29 cellular contexts compared by ENCODE assay signal in the genomic region with DNA sequence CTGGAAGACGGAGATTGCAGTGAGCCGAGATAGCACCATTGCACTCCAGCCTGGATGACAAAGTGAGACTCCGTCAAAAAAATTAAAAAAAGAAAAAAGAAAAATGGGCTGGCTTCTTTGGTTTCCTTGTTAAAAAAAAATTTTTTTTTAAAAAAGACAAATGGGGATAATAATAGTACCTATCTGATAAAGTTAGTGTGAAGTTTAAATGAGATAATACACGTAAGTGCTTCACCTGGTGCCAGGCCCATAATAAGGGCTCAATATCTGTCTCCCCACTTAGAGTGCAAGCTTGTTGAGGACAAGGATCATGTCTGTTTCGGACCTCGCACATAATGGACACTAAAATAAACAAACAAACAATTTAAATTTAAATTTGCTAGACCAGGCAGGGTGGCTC. TPM values are rescaled to one million over a fixed set of nuclear protein-coding genes. Genes with fewer than 3 reads are reported as not detected.
"Had no signal": no experiment of that assay in that cellular context is flagged by ENCODE, and none has a peak within 500 bp of the region (broad histone marks: within the 10 kb centered on the region; RNA-seq: fewer than 3 reads in every experiment).

No MANE protein-coding gene starts in this region.

- H3K36me3 ChIP-seq: stomach, suprapubic skin, thoracic aorta, thyroid gland, tibial artery, tibial nerve, transverse colon, upper lobe of left lung, upper lobe of right lung, uterus, vagina had no signal

- H3K27ac ChIP-seq: stomach, suprapubic skin, testis, thoracic aorta, thyroid gland, tibial artery, tibial nerve, transverse colon, upper lobe of left lung, upper lobe of right lung, uterus, vagina had no signal

- H3K36me3 Mint-ChIP-seq: stimulated activated effector memory CD8-positive, alpha-beta T cell treated with anti-CD3 and anti-CD28 coated beads, Interleukin-12 subunit alpha, Interleukin-12 subunit beta, amount 100 ng/mL, for 72 hours; stimulated activated memory B cell treated with anti-CD40 and anti-IgM and Interleukin-4, amounts not matched to agents 10 μg/mL and 1 μg/mL and 100 μg/mL, for 72 hours; stimulated activated naive B cell treated with anti-CD40 and anti-IgM and Interleukin-4, amounts not matched to agents 10 μg/mL and 1 μg/mL and 100 μg/mL, for 72 hours; type B pancreatic cell had no signal

- H3K9me3 Mint-ChIP-seq: stimulated activated effector memory CD8-positive, alpha-beta T cell treated with anti-CD3 and anti-CD28 coated beads, Interleukin-12 subunit alpha, Interleukin-12 subunit beta, amount 100 ng/mL, for 72 hours; stimulated activated memory B cell treated with anti-CD40 and anti-IgM and Interleukin-4, amounts not matched to agents 10 μg/mL and 1 μg/mL and 100 μg/mL, for 72 hours; stimulated activated naive B cell treated with anti-CD40 and anti-IgM and Interleukin-4, amounts not matched to agents 10 μg/mL and 1 μg/mL and 100 μg/mL, for 72 hours; stimulated activated naive CD8-positive, alpha-beta T cell treated with anti-CD3 and anti-CD28 coated beads, Interleukin-15, amount 100 ng/mL, for 72 hours; stimulated activated naive CD8-positive, alpha-beta T cell treated with anti-CD3 and anti-CD28 coated beads, Interleukin-15, Interleukin-2, amounts not matched to agents 100 ng/mL and 50 ng/mL, for 24 hours; type B pancreatic cell had no signal

- H3K4me3 Mint-ChIP-seq: stimulated activated effector memory CD8-positive, alpha-beta T cell treated with anti-CD3 and anti-CD28 coated beads, Interleukin-12 subunit alpha, Interleukin-12 subunit beta, amount 100 ng/mL, for 72 hours; stimulated activated memory B cell treated with anti-CD40 and anti-IgM and Interleukin-4, amounts not matched to agents 10 μg/mL and 1 μg/mL and 100 μg/mL, for 72 hours; stimulated activated naive B cell treated with anti-CD40 and anti-IgM and Interleukin-4, amounts not matched to agents 10 μg/mL and 1 μg/mL and 100 μg/mL, for 72 hours; stimulated activated naive CD8-positive, alpha-beta T cell treated with anti-CD3 and anti-CD28 coated beads, Interleukin-15, amount 100 ng/mL, for 72 hours; stimulated activated naive CD8-positive, alpha-beta T cell treated with anti-CD3 and anti-CD28 coated beads, Interleukin-15, Interleukin-2, amounts not matched to agents 100 ng/mL and 50 ng/mL, for 24 hours; type B pancreatic cell had no signal

- H3K27me3 ChIP-seq: stomach, suprapubic skin, testis, thyroid gland, tibial artery, transverse colon, upper lobe of left lung, upper lobe of right lung, uterus, vagina had no signal

- DNase-seq: stimulated activated CD4-positive, alpha-beta T cell treated with anti-CD3 and anti-CD28 coated beads, Interleukin-2, amount 100 ng/mL, for 48 hours; stimulated activated CD4-positive, alpha-beta T cell treated with anti-CD3 and anti-CD28 coated beads, Interleukin-4, amount 100 ng/mL, for 1 hour; stimulated activated CD4-positive, alpha-beta T cell treated with anti-CD3 and anti-CD28 coated beads, Interleukin-4, amount 100 ng/mL, for 24 hours; stimulated activated CD4-positive, alpha-beta T cell treated with anti-CD3 and anti-CD28 coated beads, Interleukin-4, amount 100 ng/mL, for 4 hours; stimulated activated CD8-positive, alpha-beta memory T cell treated with anti-CD3 and anti-CD28 coated beads, Interleukin-4, amount 100 ng/mL, for 48 hours; stimulated activated naive B cell treated with anti-CD40 and anti-IgM and Interleukin-4, amounts not matched to agents 10 μg/mL and 1 μg/mL and 100 μg/mL, for 72 hours; stimulated activated naive CD4-positive, alpha-beta T cell; stimulated activated naive CD4-positive, alpha-beta T cell treated with Interleukin-2 at 50 U/mL for 16 hours; stimulated activated naive CD8-positive, alpha-beta T cell treated with anti-CD3 and anti-CD28 coated beads, Interleukin-15, amount 100 ng/mL, for 72 hours; stimulated activated naive CD8-positive, alpha-beta T cell treated with anti-CD3 and anti-CD28 coated beads, Interleukin-15, Interleukin-2, amounts not matched to agents 100 U/mL and 50 U/mL, for 24 hours; stomach; substantia nigra; testis; thyroid gland; tibial artery; transverse colon; trophoblast cell; upper lobe of left lung; upper lobe of right lung; uterus had no signal

- H3K4me3 ChIP-seq: stomach, suprapubic skin, testis, thoracic aorta, thyroid gland, tibial artery, tibial nerve, transverse colon, upper lobe of left lung, upper lobe of right lung, uterus, vagina had no signal

- H3K27me3 Mint-ChIP-seq: stimulated activated naive B cell treated with anti-CD40 and anti-IgM and Interleukin-4, amounts not matched to agents 10 μg/mL and 1 μg/mL and 100 μg/mL, for 72 hours had no signal

- H3K27ac Mint-ChIP-seq: stimulated activated effector memory CD8-positive, alpha-beta T cell treated with anti-CD3 and anti-CD28 coated beads, Interleukin-12 subunit alpha, Interleukin-12 subunit beta, amount 100 ng/mL, for 72 hours; stimulated activated memory B cell treated with anti-CD40 and anti-IgM and Interleukin-4, amounts not matched to agents 10 μg/mL and 1 μg/mL and 100 μg/mL, for 72 hours; stimulated activated naive B cell treated with anti-CD40 and anti-IgM and Interleukin-4, amounts not matched to agents 10 μg/mL and 1 μg/mL and 100 μg/mL, for 72 hours; stimulated activated naive CD8-positive, alpha-beta T cell treated with anti-CD3 and anti-CD28 coated beads, Interleukin-15, amount 100 ng/mL, for 72 hours; stimulated activated naive CD8-positive, alpha-beta T cell treated with anti-CD3 and anti-CD28 coated beads, Interleukin-15, Interleukin-2, amounts not matched to agents 100 ng/mL and 50 ng/mL, for 24 hours; type B pancreatic cell had no signal

- H3K4me1 ChIP-seq: stomach, suprapubic skin, testis, thyroid gland, tibial artery, tibial nerve, upper lobe of left lung, upper lobe of right lung, uterus, vagina had no signal

- H3K9me3 ChIP-seq: stomach, suprapubic skin, testis, thoracic aorta, thyroid gland, tibial artery, tibial nerve, transverse colon, upper lobe of left lung, upper lobe of right lung, uterus, vagina had no signal

- H3K4me1 Mint-ChIP-seq: stimulated activated effector memory CD8-positive, alpha-beta T cell treated with anti-CD3 and anti-CD28 coated beads, Interleukin-12 subunit alpha, Interleukin-12 subunit beta, amount 100 ng/mL, for 72 hours; stimulated activated memory B cell treated with anti-CD40 and anti-IgM and Interleukin-4, amounts not matched to agents 10 μg/mL and 1 μg/mL and 100 μg/mL, for 72 hours; stimulated activated naive CD8-positive, alpha-beta T cell treated with anti-CD3 and anti-CD28 coated beads, Interleukin-15, amount 100 ng/mL, for 72 hours had no signal

RNA-seq across cellular contexts. Expression of a gene that starts 30.0 kb away (rescaled TPM):
- total RNA-seq: subcutaneous adipose tissue, suprapubic skin, thoracic aorta, thyroid gland, uterus, vagina had no signal
